In the genomic region with DNA sequence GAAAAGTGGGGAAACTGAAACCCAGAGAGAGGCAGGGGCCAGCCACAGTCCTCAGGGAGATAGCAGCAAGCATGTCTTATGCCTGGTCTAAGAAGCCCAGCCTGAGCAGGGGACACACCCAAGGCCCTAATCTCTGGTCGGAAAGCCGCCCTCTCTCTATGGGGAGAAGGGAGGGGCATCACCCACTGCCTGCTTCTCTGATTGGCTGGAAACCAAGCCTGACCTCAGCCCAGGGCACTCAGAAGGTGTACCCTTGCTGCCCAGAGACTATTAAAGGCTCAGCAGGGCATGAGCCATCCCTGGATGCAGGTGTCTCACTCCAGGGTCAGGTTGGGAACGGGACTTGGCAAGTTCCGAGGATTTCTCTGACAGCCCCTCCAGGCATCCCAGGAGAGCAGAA, we compare ENCODE assay signal across 1 cellular context.
TF ChIP-seq lines count a peak whose summit lies in the region.

No MANE protein-coding gene starts in this region.

TF ChIP-seq in IMR-90, 13 proteins besides CTCF, POLR2A, EP300 and RAD21:
- TF ChIP-seq RFX5 (IDR thresholded peaks at IDR 0.05; ENCODE audit: low read depth, low read length) (no peak), MXI1 (IDR thresholded peaks at IDR 0.05; ENCODE audit: borderline replicate concordance, low read depth, low read length) (no peak), RCOR1 (IDR thresholded peaks at IDR 0.05; ENCODE audit: insufficient replicate concordance, low read length) (no peak), BHLHE40 (IDR thresholded peaks at IDR 0.05; ENCODE audit: low read depth, low read length) (no peak), NFE2L2 (IDR thresholded peaks at IDR 0.05; ENCODE audit: low read depth, low read length) (no peak), MAZ (IDR thresholded peaks at IDR 0.05; ENCODE audit: borderline replicate concordance, low read depth, low read length) (no peak), SMC3 (IDR thresholded peaks at IDR 0.05; ENCODE audit: low read depth, low read length) (no peak), CHD1 (IDR thresholded peaks at IDR 0.05; ENCODE audit: low read depth, low read length) (no peak)
- TF ChIP-seq, protein P1, sequence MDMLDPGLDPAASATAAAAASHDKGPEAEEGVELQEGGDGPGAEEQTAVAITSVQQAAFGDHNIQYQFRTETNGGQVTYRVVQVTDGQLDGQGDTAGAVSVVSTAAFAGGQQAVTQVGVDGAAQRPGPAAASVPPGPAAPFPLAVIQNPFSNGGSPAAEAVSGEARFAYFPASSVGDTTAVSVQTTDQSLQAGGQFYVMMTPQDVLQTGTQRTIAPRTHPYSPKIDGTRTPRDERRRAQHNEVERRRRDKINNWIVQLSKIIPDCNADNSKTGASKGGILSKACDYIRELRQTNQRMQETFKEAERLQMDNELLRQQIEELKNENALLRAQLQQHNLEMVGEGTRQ (IDR thresholded peaks at IDR 0.05; ENCODE audit: low read depth, low read length), result no peak
- TF ChIP-seq, protein P2, sequence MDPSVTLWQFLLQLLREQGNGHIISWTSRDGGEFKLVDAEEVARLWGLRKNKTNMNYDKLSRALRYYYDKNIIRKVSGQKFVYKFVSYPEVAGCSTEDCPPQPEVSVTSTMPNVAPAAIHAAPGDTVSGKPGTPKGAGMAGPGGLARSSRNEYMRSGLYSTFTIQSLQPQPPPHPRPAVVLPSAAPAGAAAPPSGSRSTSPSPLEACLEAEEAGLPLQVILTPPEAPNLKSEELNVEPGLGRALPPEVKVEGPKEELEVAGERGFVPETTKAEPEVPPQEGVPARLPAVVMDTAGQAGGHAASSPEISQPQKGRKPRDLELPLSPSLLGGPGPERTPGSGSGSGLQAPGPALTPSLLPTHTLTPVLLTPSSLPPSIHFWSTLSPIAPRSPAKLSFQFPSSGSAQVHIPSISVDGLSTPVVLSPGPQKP (IDR thresholded peaks at IDR 0.05; ENCODE audit: borderline replicate concordance, low read depth, low read length), result no peak
TF ChIP-seq in IMR-90: peak in this region for 0.
